In the genomic region with DNA sequence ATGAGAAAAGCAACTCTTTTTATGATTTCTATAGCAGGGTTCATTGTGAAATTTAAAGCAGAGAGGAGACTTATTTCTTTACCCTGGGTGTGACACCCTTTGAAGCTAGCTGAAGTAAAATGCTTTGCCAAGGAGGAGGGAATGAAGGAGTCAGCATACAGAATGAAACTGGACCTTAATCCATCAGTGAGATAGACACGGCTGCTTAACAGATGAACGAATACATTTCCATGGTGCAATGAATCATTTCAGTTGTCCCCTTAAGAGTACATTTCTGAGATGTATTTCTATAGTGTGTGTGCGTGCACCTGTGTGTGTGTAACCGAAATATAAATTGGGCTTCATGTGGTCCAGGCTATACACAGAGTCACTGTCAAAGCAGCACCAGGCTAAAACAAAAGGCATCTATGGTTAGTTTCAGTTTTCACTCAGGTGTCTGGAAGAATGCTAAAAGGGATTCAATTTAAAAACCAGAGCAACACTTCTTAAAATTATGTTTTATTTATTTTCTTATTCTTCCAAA, we compare ENCODE assay signal across 12 cellular contexts.
DNase-seq lines count a peak whose midpoint lies in the region; ATAC-seq and TF ChIP-seq lines count a peak whose summit lies in the region.
"Had no signal": no experiment of that assay in that cellular context is flagged by ENCODE, and none has a peak within 500 bp of the region (broad histone marks: within the 10 kb centered on the region; RNA-seq: fewer than 3 reads in every experiment).

No MANE protein-coding gene starts in this region.

- peaks cover 36% of the 10 kb centered on the region for H3K4me1 Mint-ChIP-seq in activated CD4-positive, alpha-beta memory T cell treated with anti-CD3 and anti-CD28 coated beads, Interleukin-2, amount 10 ng/mL, durations not matched to agents 7 days and 5 days
- H3K4me1 Mint-ChIP-seq in activated CD4-positive, alpha-beta memory T cell treated with anti-CD3 and anti-CD28 coated beads for 36 hours (ENCODE audit: low read depth) = peaks cover 11% of the 10 kb centered on the region

- H3K79me2 ChIP-seq in PC-9 (ENCODE audit: low read depth) = no peaks in the 10 kb centered on the region

- H3K27me3 ChIP-seq in PC-9 (ENCODE audit: insufficient read depth, low read depth) (no peaks in the 10 kb centered on the region), subcutaneous abdominal adipose tissue (ENCODE audit: control insufficient read depth in 5 of 5, insufficient read depth in 4 of 5, low read length in 5 of 5) (no peaks in the 10 kb centered on the region), H7 (ENCODE audit: control insufficient read depth, insufficient read depth, low read length) (no peaks in the 10 kb centered on the region)

- intact Hi-C loops in activated CD4-positive, alpha-beta memory T cell treated with anti-CD3 and anti-CD28 coated beads for 36 hours (cut with micrococcal nuclease) = no loop called here
- intact Hi-C loops in PC-9 (cut with micrococcal nuclease; ENCODE audit: unreplicated experiment) = no loop called here

- no peaks in the 10 kb centered on the region for H4K20me1 ChIP-seq in PC-9 (ENCODE audit: insufficient read depth)

- H3K9me2 ChIP-seq in PC-9 (ENCODE audit: insufficient read depth) = no peaks in the 10 kb centered on the region

- POLR2A ChIA-PET in activated CD4-positive, alpha-beta memory T cell treated with anti-CD3 and anti-CD28 coated beads, Interleukin-2, amount 10 ng/mL, durations not matched to agents 7 days and 5 days (lab: Charles Lee) = interaction anchor here (1.7 kb wide), 1 partner anchor 13 kb away, joined by 5 read pairs; no protein-coding TSS in a partner anchor
- POLR2A ChIA-PET in activated CD4-positive, alpha-beta memory T cell treated with anti-CD3 and anti-CD28 coated beads for 36 hours (lab: Charles Lee) = no interaction called here
- POLR2A ChIA-PET in PC-9 (lab: Charles Lee; ENCODE audit: unreplicated experiment) = no interaction called here

- H3K9ac ChIP-seq in subcutaneous abdominal adipose tissue (ENCODE audit: low read length in 5 of 5) = peak overlapping the region in 2 of 5 donors; percentile 22 to 46

- no peak for DNase-seq in activated CD4-positive, alpha-beta memory T cell treated with anti-CD3 and anti-CD28 coated beads, Interleukin-2, amount 10 ng/mL, durations not matched to agents 7 days and 5 days
- DNase-seq in activated CD4-positive, alpha-beta memory T cell treated with anti-CD3 and anti-CD28 coated beads for 36 hours = no peak
- DNase-seq in PC-9 (no peak), fibroblast of the aortic adventitia (ENCODE audit: low read depth) (peak; percentile 62), H7 (no peak)
- DNase-seq in stimulated activated naive CD8-positive, alpha-beta T cell treated with anti-CD3 and anti-CD28 coated beads, Interleukin-15, Interleukin-2, amounts not matched to agents 100 U/mL and 50 U/mL, for 24 hours = no peak
- DNase-seq: activated naive CD4-positive, alpha-beta T cell treated with anti-CD3 and anti-CD28 coated beads for 36 hours; DMS79; NCI-H1105 had no signal

- peak overlapping the region; percentile 20; the same call in 1 of the 2 replicates for H3K27ac ChIP-seq in PC-9
- H3K27ac ChIP-seq in subcutaneous abdominal adipose tissue (ENCODE audit: low read depth, low read length) = peak overlapping the region; percentile 71

- H2AFZ ChIP-seq in PC-9 = no peak overlapping the region

- H3K4me1 ChIP-seq in PC-9 (replicated peaks; ENCODE audit: insufficient read depth) = peaks cover 54% of the 10 kb centered on the region
- H3K4me1 ChIP-seq in subcutaneous abdominal adipose tissue (ENCODE audit: control insufficient read depth in 5 of 5, insufficient read depth in 5 of 5, low read length in 5 of 5) = peaks cover 0 to 70% (median 64%) of the 10 kb centered on the region in 5 donors

- H3K9me3 Mint-ChIP-seq in activated CD4-positive, alpha-beta memory T cell treated with anti-CD3 and anti-CD28 coated beads, Interleukin-2, amount 10 ng/mL, durations not matched to agents 7 days and 5 days = no peaks in the 10 kb centered on the region
- H3K9me3 Mint-ChIP-seq in activated CD4-positive, alpha-beta memory T cell treated with anti-CD3 and anti-CD28 coated beads for 36 hours = no peaks in the 10 kb centered on the region
- H3K9me3 Mint-ChIP-seq: activated naive CD4-positive, alpha-beta T cell treated with anti-CD3 and anti-CD28 coated beads for 36 hours; type B pancreatic cell had no signal

- BruUV-seq in PC-9 (replicated peaks; lab: Mats Ljungman, UMichigan) = no TSS peak

- H3K4me3 ChIP-seq in PC-9 (no peak overlapping the region), fibroblast of the aortic adventitia (ENCODE audit: low read depth, low read length) (no peak overlapping the region), subcutaneous abdominal adipose tissue (ENCODE audit: low read depth in 1 of 5, low read length in 5 of 5) (peak overlapping the region in 2 of 5 donors; percentile 10 to 28), H7 (ENCODE audit: insufficient read depth, low read depth, low read length) (no peak overlapping the region)

- no peaks in the 10 kb centered on the region for H3K36me3 Mint-ChIP-seq in activated CD4-positive, alpha-beta memory T cell treated with anti-CD3 and anti-CD28 coated beads, Interleukin-2, amount 10 ng/mL, durations not matched to agents 7 days and 5 days (ENCODE audit: low read depth)
- no peaks in the 10 kb centered on the region for H3K36me3 Mint-ChIP-seq in activated CD4-positive, alpha-beta memory T cell treated with anti-CD3 and anti-CD28 coated beads for 36 hours
- H3K36me3 Mint-ChIP-seq: type B pancreatic cell had no signal

- no peak for ATAC-seq in stimulated activated naive CD8-positive, alpha-beta T cell treated with anti-CD3 and anti-CD28 coated beads, Interleukin-15, Interleukin-2, amounts not matched to agents 100 U/mL and 50 U/mL, for 24 hours
- ATAC-seq in GM21529 (IDR thresholded peaks at IDR 0.05; ENCODE audit: unreplicated experiment) = no peak

- H3K4me3 Mint-ChIP-seq in activated CD4-positive, alpha-beta memory T cell treated with anti-CD3 and anti-CD28 coated beads, Interleukin-2, amount 10 ng/mL, durations not matched to agents 7 days and 5 days = no peak overlapping the region
- H3K4me3 Mint-ChIP-seq in activated CD4-positive, alpha-beta memory T cell treated with anti-CD3 and anti-CD28 coated beads for 36 hours = no peak overlapping the region
- H3K4me3 Mint-ChIP-seq: activated naive CD4-positive, alpha-beta T cell treated with anti-CD3 and anti-CD28 coated beads for 36 hours; type B pancreatic cell had no signal

- peak overlapping the region; percentile 13 for H3K27ac Mint-ChIP-seq in activated CD4-positive, alpha-beta memory T cell treated with anti-CD3 and anti-CD28 coated beads, Interleukin-2, amount 10 ng/mL, durations not matched to agents 7 days and 5 days
- no peak overlapping the region for H3K27ac Mint-ChIP-seq in activated CD4-positive, alpha-beta memory T cell treated with anti-CD3 and anti-CD28 coated beads for 36 hours
- H3K27ac Mint-ChIP-seq: activated naive CD4-positive, alpha-beta T cell treated with anti-CD3 and anti-CD28 coated beads for 36 hours; type B pancreatic cell had no signal

- H3K36me3 ChIP-seq in PC-9 (ENCODE audit: low read depth) = no peaks in the 10 kb centered on the region
- H3K36me3 ChIP-seq in subcutaneous abdominal adipose tissue (ENCODE audit: control insufficient read depth in 5 of 5, insufficient read depth in 5 of 5, low read length in 5 of 5) = no peaks in the 10 kb centered on the region
- no peaks in the 10 kb centered on the region for H3K36me3 ChIP-seq in H7 (replicated peaks; ENCODE audit: control insufficient read depth, insufficient read depth, low read length)

- H3K9me3 ChIP-seq in PC-9 (ENCODE audit: insufficient read depth, low read depth) (no peaks in the 10 kb centered on the region), subcutaneous abdominal adipose tissue (ENCODE audit: control insufficient read depth in 5 of 5, low read length in 5 of 5) (peaks cover 0 to 3% (median 0%) of the 10 kb centered on the region in 5 donors)

- H3K4me2 ChIP-seq in PC-9 = peak overlapping the region; percentile 23

- H3K27me3 Mint-ChIP-seq in activated CD4-positive, alpha-beta memory T cell treated with anti-CD3 and anti-CD28 coated beads, Interleukin-2, amount 10 ng/mL, durations not matched to agents 7 days and 5 days = peaks cover 1% of the 10 kb centered on the region
- H3K27me3 Mint-ChIP-seq in activated CD4-positive, alpha-beta memory T cell treated with anti-CD3 and anti-CD28 coated beads for 36 hours = no peaks in the 10 kb centered on the region

- TF ChIP-seq CTCF in PC-9 (conservative IDR thresholded peaks at IDR 0.05) (no peak), fibroblast of the aortic adventitia (IDR thresholded peaks at IDR 0.05; ENCODE audit: insufficient read depth, low read length) (no peak)

- peaks cover 15% of the 10 kb centered on the region; the same call in 1 of the 2 replicates for H3F3A ChIP-seq in PC-9 (ENCODE audit: insufficient read depth, low read depth)

- CTCF ChIA-PET in activated CD4-positive, alpha-beta memory T cell treated with anti-CD3 and anti-CD28 coated beads, Interleukin-2, amount 10 ng/mL, durations not matched to agents 7 days and 5 days (lab: Charles Lee) = interaction anchor here (1.0 kb wide), 1 partner anchor 40 kb away, joined by 3 read pairs; no protein-coding TSS in a partner anchor
- CTCF ChIA-PET in activated CD4-positive, alpha-beta memory T cell treated with anti-CD3 and anti-CD28 coated beads for 36 hours (lab: Charles Lee) = interaction anchor here (0.6 kb wide), 1 partner anchor 16 kb away, joined by 3 read pairs; no protein-coding TSS in a partner anchor
- CTCF ChIA-PET in PC-9 (lab: Charles Lee) = no interaction called here
